Comparison of ENCODE assay signal across 8 cellular contexts in genomic region chr7:120996333-120996982, GRCh38. TPM values are rescaled to one million over a fixed set of nuclear protein-coding genes. Genes with fewer than 3 reads are reported as not detected.
DNase-seq lines count a peak whose midpoint lies in the region; ATAC-seq, FAIRE-seq and TF ChIP-seq lines count a peak whose summit lies in the region.
"Had no signal": no experiment of that assay in that cellular context is flagged by ENCODE, and none has a peak within 500 bp of the region (broad histone marks: within the 10 kb centered on the region; RNA-seq: fewer than 3 reads in every experiment).

No MANE protein-coding gene starts in this region.

- no peaks in the 10 kb centered on the region for H3K9me3 ChIP-seq in ovary

- FAIRE-seq in H54 (lab: Jason Lieb, UNC) (peak; percentile 97), RCC 7860 (lab: Jason Lieb, UNC) (peak; percentile 88)

- H3K4me3 ChIP-seq in ovary = no peak overlapping the region

- peak; percentile 56 for ATAC-seq in esophagus mucosa
- ATAC-seq in GM21528 (IDR thresholded peaks at IDR 0.05; ENCODE audit: low FRiP score, unreplicated experiment) = no peak

- TF ChIP-seq POLR2A in H54 (IDR thresholded peaks at IDR 0.05; ENCODE audit: low read depth, low read length) = no peak
- no peak for TF ChIP-seq POLR2A in ovary (IDR thresholded peaks at IDR 0.05)

- TF ChIP-seq CTCF in ovary (IDR thresholded peaks at IDR 0.05) = no peak

- intact Hi-C loops in ovary (cut with DNase I) = no loop called here

- peaks cover 13% of the 10 kb centered on the region for H3K4me1 ChIP-seq in ovary (ENCODE audit: insufficient read depth)

- no peaks in the 10 kb centered on the region for H3K27me3 ChIP-seq in ovary

- no peak for TF ChIP-seq EP300 in ovary (IDR thresholded peaks at IDR 0.05)

- WGBS in ovary, 3 donors = 86 to 96% (median 93%) methylated on average over 2 of the region's 2 CpGs

- peak; percentile 90 for DNase-seq in EL
- DNase-seq in H54 (ENCODE audit: insufficient read length, low spot score) = no peak
- DNase-seq in RCC 7860 (ENCODE audit: low spot score) = peak; percentile 66
- peak in 4 of 5 donors; percentile 31 to 79 (median 77) for DNase-seq in ovary
- DNase-seq in activated CD8-positive, alpha-beta memory T cell treated with anti-CD3 and anti-CD28 coated beads for 24 hours = no peak

- no peaks in the 10 kb centered on the region for H3K36me3 ChIP-seq in ovary

- H3K27ac ChIP-seq in ovary = peak overlapping the region in 1 of 2 donors; percentile 11

RNA-seq across cellular contexts. Expression of gene CPED1, which starts 7.9 kb away (rescaled TPM):
- total RNA-seq in esophagus mucosa (0.76 TPM), ovary (100 to 1,000 TPM in 4 of 7 donors, 10 to 100 TPM in 3; 62.7 to 127 (median 102) TPM)
- polyA plus RNA-seq in ovary = 10 to 100 TPM; 42.1 to 54.1 TPM
- total RNA-seq: T-helper 2 cell treated with Interferon-gamma antibody and Interleukin-4, amounts not matched to agents 100 ng/mL and 5 ng/mL, for 36 hours had no signal

RNA-seq across cellular contexts. Expression of gene ING3, which starts 45.9 kb away (rescaled TPM):
- 9.0 TPM for total RNA-seq in esophagus mucosa
- 10 to 100 TPM; 10.1 to 19.1 (median 17.0) TPM for total RNA-seq in ovary
- polyA plus RNA-seq in ovary = 10 to 100 TPM; 14.8 to 19.5 TPM

Comparison
In these comparisons a context has a peak if more than half of its experiments do, and no peak if none do; other contexts are left out.
1. DNase-seq: peak in EL (single experiment), RCC 7860 (single experiment) and ovary (4 of 5); none in H54 (single experiment) and activated CD8-positive, alpha-beta memory T cell treated with anti-CD3 and anti-CD28 coated beads for 24 hours (single experiment).
2. RNA of gene CPED1, which starts 7.9 kb away (total RNA-seq): 62.7 to 127 TPM in ovary; 0.76 TPM in esophagus mucosa (single experiment); every median in the first group is over 10 times any median in the second.